8 cellular contexts compared by ENCODE assay signal in the genomic region with DNA sequence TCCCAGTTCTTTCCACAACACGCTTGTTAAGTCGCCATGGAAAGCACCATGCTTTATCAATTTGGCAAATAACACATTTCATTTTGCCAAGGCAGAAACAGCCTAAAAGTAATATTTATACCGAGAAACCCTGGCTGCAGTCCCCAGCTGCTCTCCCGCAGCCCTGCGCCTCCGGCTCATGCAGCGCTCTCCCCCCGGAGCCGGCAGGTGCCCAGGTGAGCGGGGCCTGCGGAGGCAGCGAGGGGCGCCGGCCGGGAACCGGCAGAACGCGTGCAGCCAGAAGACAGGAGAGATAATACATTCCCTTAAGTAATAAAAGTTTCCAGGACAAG. TPM values are rescaled to one million over a fixed set of nuclear protein-coding genes. Genes with fewer than 3 reads are reported as not detected.
DNase-seq lines count a peak whose midpoint lies in the region; ATAC-seq and TF ChIP-seq lines count a peak whose summit lies in the region.

No MANE protein-coding gene starts in this region.

- H3K9ac ChIP-seq in NT2/D1 (ENCODE audit: insufficient read length, low read depth) (peak overlapping the region; percentile 76), mammary epithelial cell (ENCODE audit: insufficient read depth, low read length) (no peak overlapping the region)

- CTCF ChIA-PET in HEK293 (lab: Yijun Ruan, JAX), result interaction anchor here (0.6 to 2.4 kb wide), 29 partner anchors 10 to 698 kb away, joined by 3 to 13 read pairs (median 3); a partner anchor contains a TSS
- CTCF ChIA-PET in mammary epithelial cell (lab: Charles Lee; ENCODE audit: low non-redundant PET), result interaction anchor here (0.7 to 0.8 kb wide), 2 partner anchors 30 to 617 kb away, joined by 3 to 6 read pairs; no protein-coding TSS in a partner anchor

- H3K36me3 ChIP-seq in HEK293 (ENCODE audit: control insufficient read depth in 2 of 2, insufficient read depth in 1 of 2, low read length in 2 of 2), result peaks cover 0 to 11% of the 10 kb centered on the region in 2 experiments; a peak in 1 of 3 replicates
- H3K36me3 ChIP-seq in NT2/D1 (ENCODE audit: insufficient read depth, insufficient read length, low read length), result peaks cover 8% of the 10 kb centered on the region
- H3K36me3 ChIP-seq in mammary epithelial cell (ENCODE audit: insufficient read depth, low read length), result no peaks in the 10 kb centered on the region
- peaks cover 0 to 5% (median 0%) of the 10 kb centered on the region in 3 donors for H3K36me3 ChIP-seq in tibial nerve

- peaks cover 36% of the 10 kb centered on the region for H3K79me2 ChIP-seq in mammary epithelial cell (ENCODE audit: insufficient read depth, low read length)

- H4K20me1 ChIP-seq in mammary epithelial cell (ENCODE audit: insufficient read depth, low read length), result no peaks in the 10 kb centered on the region

- dilution Hi-C loops in mammary epithelial cell (cut with HindIII; ENCODE audit: low sequenced_read_pairs), result no loop called here

- H3K27ac ChIP-seq in HEK293 (ENCODE audit: extremely low read depth, low read depth, low read length) (peak overlapping the region; percentile 94), mammary epithelial cell (ENCODE audit: insufficient read depth, low read depth, low read length) (peak overlapping the region; percentile 6), tibial nerve (peak overlapping the region; percentile 84 to 99 (median 92))

- H3K9me3 ChIP-seq in HEK293 (ENCODE audit: control insufficient read depth, insufficient read depth, low read depth, low read length), result no peaks in the 10 kb centered on the region
- no peaks in the 10 kb centered on the region for H3K9me3 ChIP-seq in NT2/D1 (ENCODE audit: insufficient read depth, low read length)
- H3K9me3 ChIP-seq in mammary epithelial cell (replicated peaks; ENCODE audit: insufficient read depth, low read length), result no peaks in the 10 kb centered on the region
- no peaks in the 10 kb centered on the region for H3K9me3 ChIP-seq in tibial nerve

- H3K4me3 ChIP-seq in HEK293 (ENCODE audit: low read depth, low read length) (peak overlapping the region; percentile 84), NT2/D1 (ENCODE audit: insufficient read length, low read depth) (peak overlapping the region; percentile 63), mammary epithelial cell (replicated peaks in 1 of 3; ENCODE audit: insufficient read depth in 1 of 3, low read depth in 2 of 3, low read length in 3 of 3) (peak overlapping the region; percentile 63 to 82 (median 76)), lower leg skin (ENCODE audit: low read depth, poor library complexity, severe bottlenecking) (peak overlapping the region; percentile 42), tibial nerve (peak overlapping the region; percentile 60 to 86 (median 76))

- H3K27me3 ChIP-seq in NT2/D1 (ENCODE audit: insufficient read depth, insufficient read length) (no peaks in the 10 kb centered on the region), mammary epithelial cell (ENCODE audit: insufficient read depth, low read length) (no peaks in the 10 kb centered on the region), tibial nerve (no peaks in the 10 kb centered on the region)

- intact Hi-C loops in mammary epithelial cell (cut with micrococcal nuclease), result loop anchor here (2.0 to 10.0 kb wide), 4 partner anchors 139 to 619 kb away; no protein-coding TSS in a partner anchor
- intact Hi-C loops in lower leg skin (cut with DNase I; ENCODE audit: low total_unique reads), result no loop called here

- TF ChIP-seq POLR2A in lower leg skin (IDR thresholded peaks at IDR 0.05) (no peak), tibial nerve (IDR thresholded peaks at IDR 0.05) (no peak)

- peak overlapping the region; percentile 98 for H3K4me2 ChIP-seq in mammary epithelial cell (ENCODE audit: insufficient read depth, low read depth, low read length)

- DNase-seq in NT2/D1 (ENCODE audit: low read depth, low spot score) (no peak), mammary epithelial cell (no peak), lower leg skin (ENCODE audit: low spot score in 2 of 2) (no peak), tibial nerve (ENCODE audit: low spot score in 2 of 2) (no peak), dedifferentiated amniotic fluid mesenchymal stem cell (ENCODE audit: extremely low spot score) (no peak), H4 (ENCODE audit: low spot score) (no peak)

- H3K4me1 ChIP-seq in HEK293 (ENCODE audit: control insufficient read depth, insufficient read depth, low read length), result no peaks in the 10 kb centered on the region
- H3K4me1 ChIP-seq in NT2/D1 (ENCODE audit: insufficient read depth, insufficient read length), result no peaks in the 10 kb centered on the region
- peaks cover 65% of the 10 kb centered on the region for H3K4me1 ChIP-seq in mammary epithelial cell (ENCODE audit: insufficient read depth, low read length)
- peaks cover 0 to 41% (median 14%) of the 10 kb centered on the region in 4 donors for H3K4me1 ChIP-seq in tibial nerve

- TF ChIP-seq CTCF in HEK293 (tag by site-specific recombination; IDR thresholded peaks at IDR 0.05) (no peak), mammary epithelial cell (conservative IDR thresholded peaks at IDR 0.05 in 1 of 2, IDR thresholded peaks at IDR 0.05 in 1 of 2; ENCODE audit: extremely low read depth in 1 of 2, insufficient read depth in 1 of 2, low read depth in 1 of 2, low read length in 2 of 2) (no peak), lower leg skin (IDR thresholded peaks at IDR 0.05) (no peak), tibial nerve (IDR thresholded peaks at IDR 0.05) (no peak)

- peak; percentile 38 for ATAC-seq in GM18511 (IDR thresholded peaks at IDR 0.05; ENCODE audit: unreplicated experiment)

- no TSS peak for BruUV-seq in mammary epithelial cell (replicated peaks; lab: Mats Ljungman, UMichigan)

- TF ChIP-seq EP300 in tibial nerve (IDR thresholded peaks at IDR 0.05), result no peak

- H2AFZ ChIP-seq in mammary epithelial cell (ENCODE audit: low read depth, low read length), result peak overlapping the region; percentile 92

- WGBS in mammary epithelial cell (ENCODE audit: low coverage, missing lambda C conversion rate), result 1% methylated on average over 18 of the region's 18 CpGs
- WGBS in lower leg skin, 2 donors, result 0 to 1% methylated on average over 18 of the region's 18 CpGs
- WGBS in tibial nerve, 2 donors, result 0 to 1% methylated on average over 18 of the region's 18 CpGs

- in situ Hi-C loops in mammary epithelial cell (cut with MboI; ENCODE audit: low sequenced_read_pairs in 2 of 2), result loop anchor here in 1 of 2 donors (25.0 kb wide), 1 partner anchor 102 kb away; no protein-coding TSS in a partner anchor

- POLR2A ChIA-PET in HEK293 (lab: Yijun Ruan, JAX), result interaction anchor here (1.0 to 2.1 kb wide), 12 partner anchors 10 to 168 kb away, joined by 3 to 9 read pairs (median 4); a partner anchor contains a TSS

TF ChIP-seq in HEK293, 187 proteins besides CTCF, POLR2A, EP300 and RAD21:
- peak; percentile 83 for TF ChIP-seq ZBTB20 (tag by site-specific recombination; IDR thresholded peaks at IDR 0.05)
- TF ChIP-seq ZNF239 (tag by site-specific recombination; IDR thresholded peaks at IDR 0.05), result no peak

RNA-seq across cellular contexts. Expression of a gene that starts 0.7 kb away (rescaled TPM):
- total RNA-seq in mammary epithelial cell, result 10 to 100 TPM; 54.3 to 55.7 TPM
- polyA plus RNA-seq in mammary epithelial cell, result 11.7 TPM
- polyA minus RNA-seq in mammary epithelial cell, result 47.2 TPM
- 100 to 1,000 TPM; 124 to 153 (median 132) TPM for total RNA-seq in lower leg skin
- 100 to 1,000 TPM in 2 of 4 donors, 10 to 100 TPM in 2; 92.1 to 122 (median 104) TPM for total RNA-seq in tibial nerve
- 24.1 and 33.9 TPM in 2 replicates for total RNA-seq in H4 (2014; rRNA removed; shearing (Covaris generic))

RNA-seq across cellular contexts. Expression of a gene that starts 10.5 kb away (rescaled TPM):
- 1 to 10 TPM; 3.0 to 3.2 TPM for total RNA-seq in mammary epithelial cell
- 2.5 TPM for polyA plus RNA-seq in mammary epithelial cell
- polyA minus RNA-seq in mammary epithelial cell, result 1.1 TPM
- 1 to 10 TPM in 3 of 4 donors, under 1 TPM in 1; 0.72 to 1.7 (median 1.5) TPM for total RNA-seq in lower leg skin
- 1 to 10 TPM; 6.3 to 9.4 (median 8.2) TPM for total RNA-seq in tibial nerve
- 5.4 and 6.3 TPM in 2 replicates for total RNA-seq in H4 (2014; rRNA removed; shearing (Covaris generic))

Comparison
In these comparisons a context has a peak if more than half of its experiments do, and no peak if none do; other contexts are left out.
1. H3K27ac ChIP-seq: peak in every context shown above with its lines; median percentile 94 in HEK293; 92 in tibial nerve; 6 in mammary epithelial cell.